12 cellular contexts compared by ENCODE assay signal in genomic region chr1:167648252-167648849, GRCh38. TPM values are rescaled to one million over a fixed set of nuclear protein-coding genes. Genes with fewer than 3 reads are reported as not detected.
DNase-seq lines count a peak whose midpoint lies in the region; ATAC-seq and TF ChIP-seq lines count a peak whose summit lies in the region.
"Had no signal": no experiment of that assay in that cellular context is flagged by ENCODE, and none has a peak within 500 bp of the region (broad histone marks: within the 10 kb centered on the region; RNA-seq: fewer than 3 reads in every experiment).

No MANE protein-coding gene starts in this region.

- no peaks in the 10 kb centered on the region for H3K27me3 Mint-ChIP-seq in activated T-cell treated with anti-CD3 and anti-CD28 coated beads, Interleukin-2, amount 50 U/mL, for 72 hours (ENCODE audit: low read depth)
- H3K27me3 Mint-ChIP-seq in T-helper 17 cell: no peaks in the 10 kb centered on the region
- H3K27me3 Mint-ChIP-seq in stimulated activated naive B cell treated with anti-CD40 and anti-IgM and Interleukin-4, amounts not matched to agents 10 μg/mL and 1 μg/mL and 100 μg/mL, for 72 hours: no peaks in the 10 kb centered on the region

- no peaks in the 10 kb centered on the region for H3K27me3 ChIP-seq in right atrium auricular region
- H3K27me3 ChIP-seq: esophagus squamous epithelium had no signal

- H3K4me1 ChIP-seq in right atrium auricular region: peaks cover 0 to 75% of the 10 kb centered on the region in 2 donors

- H3K36me3 Mint-ChIP-seq in activated T-cell treated with anti-CD3 and anti-CD28 coated beads, Interleukin-2, amount 50 U/mL, for 72 hours (ENCODE audit: insufficient read depth in 2 of 2): peaks cover 0 to 8% of the 10 kb centered on the region in 2 donors
- peaks cover 7% of the 10 kb centered on the region for H3K36me3 Mint-ChIP-seq in T-helper 17 cell (ENCODE audit: low read depth)
- H3K36me3 Mint-ChIP-seq in stimulated activated naive B cell treated with anti-CD40 and anti-IgM and Interleukin-4, amounts not matched to agents 10 μg/mL and 1 μg/mL and 100 μg/mL, for 72 hours: peaks cover 15 to 44% of the 10 kb centered on the region in 2 donors

- H3K9me3 ChIP-seq in T-helper 17 cell (ENCODE audit: control insufficient read depth, low read length, poor library complexity, severe bottlenecking): no peaks in the 10 kb centered on the region
- H3K9me3 ChIP-seq in right atrium auricular region: no peaks in the 10 kb centered on the region
- H3K9me3 ChIP-seq: esophagus squamous epithelium had no signal

- no peaks in the 10 kb centered on the region for H3K9me3 Mint-ChIP-seq in activated T-cell treated with anti-CD3 and anti-CD28 coated beads, Interleukin-2, amount 50 U/mL, for 72 hours
- no peaks in the 10 kb centered on the region for H3K9me3 Mint-ChIP-seq in stimulated activated naive B cell treated with anti-CD40 and anti-IgM and Interleukin-4, amounts not matched to agents 10 μg/mL and 1 μg/mL and 100 μg/mL, for 72 hours

- H3K4me3 Mint-ChIP-seq in activated T-cell treated with anti-CD3 and anti-CD28 coated beads, Interleukin-2, amount 50 U/mL, for 72 hours: no peak overlapping the region
- peak overlapping the region; percentile 78 for H3K4me3 Mint-ChIP-seq in T-helper 17 cell
- H3K4me3 Mint-ChIP-seq in stimulated activated naive B cell treated with anti-CD40 and anti-IgM and Interleukin-4, amounts not matched to agents 10 μg/mL and 1 μg/mL and 100 μg/mL, for 72 hours: no peak overlapping the region

- H3K27ac ChIP-seq in right atrium auricular region: peak overlapping the region; percentile 32 to 61

- no peak for TF ChIP-seq CTCF in right atrium auricular region (IDR thresholded peaks at IDR 0.05)

- no peak overlapping the region for H3K4me3 ChIP-seq in right atrium auricular region
- H3K4me3 ChIP-seq: esophagus squamous epithelium had no signal

- peak overlapping the region; percentile 63 for H3K27ac Mint-ChIP-seq in activated T-cell treated with anti-CD3 and anti-CD28 coated beads, Interleukin-2, amount 50 U/mL, for 72 hours
- peak overlapping the region; percentile 94 for H3K27ac Mint-ChIP-seq in T-helper 17 cell
- peak overlapping the region; percentile 92 for H3K27ac Mint-ChIP-seq in stimulated activated naive B cell treated with anti-CD40 and anti-IgM and Interleukin-4, amounts not matched to agents 10 μg/mL and 1 μg/mL and 100 μg/mL, for 72 hours

- no peak for ATAC-seq in activated T-cell treated with anti-CD3 and anti-CD28 coated beads, Interleukin-2, amount 50 U/mL, for 72 hours (replicated peaks in 1 of 2)
- ATAC-seq in T-helper 17 cell: no peak
- no peak for ATAC-seq in stimulated activated naive B cell treated with anti-CD40 and anti-IgM and Interleukin-4, amounts not matched to agents 10 μg/mL and 1 μg/mL and 100 μg/mL, for 72 hours (replicated peaks)

- no peak for DNase-seq in activated T-cell treated with anti-CD3 and anti-CD28 coated beads, Interleukin-2, amount 50 U/mL, for 72 hours
- DNase-seq in activated T-cell treated with anti-CD3 and anti-CD28 coated beads for 4 hours: no peak
- DNase-seq in T-helper 17 cell: no peak
- DNase-seq in right atrium auricular region (ENCODE audit: low spot score): no peak
- no peak for DNase-seq in stimulated activated naive B cell treated with anti-CD40 and anti-IgM and Interleukin-4, amounts not matched to agents 10 μg/mL and 1 μg/mL and 100 μg/mL, for 72 hours
- DNase-seq in NK-92 treated with Interleukin-12 subunit alpha and Interleukin-12 subunit beta, amount 100 ng/mL, for 24 hours (lab: John Stamatoyannopoulos, UW): no peak
- no peak for DNase-seq in SHP77 (lab: John Stamatoyannopoulos, UW)
- no peak for DNase-seq in NCI-H2107 (lab: John Stamatoyannopoulos, UW)
- DNase-seq: activated CD4-positive, alpha-beta T cell treated with anti-CD3 and anti-CD28 coated beads, Interleukin-2, amount 50 U/mL, for 48 hours; esophagus squamous epithelium; NCI-H446; nucleus accumbens had no signal

- H3K36me3 ChIP-seq in right atrium auricular region: no peaks in the 10 kb centered on the region
- H3K36me3 ChIP-seq: esophagus squamous epithelium had no signal

- peaks cover 83% of the 10 kb centered on the region for H3K4me1 Mint-ChIP-seq in activated T-cell treated with anti-CD3 and anti-CD28 coated beads, Interleukin-2, amount 50 U/mL, for 72 hours (ENCODE audit: low read depth)
- peaks cover 71% of the 10 kb centered on the region for H3K4me1 Mint-ChIP-seq in T-helper 17 cell
- H3K4me1 Mint-ChIP-seq in stimulated activated naive B cell treated with anti-CD40 and anti-IgM and Interleukin-4, amounts not matched to agents 10 μg/mL and 1 μg/mL and 100 μg/mL, for 72 hours: peaks cover 63 to 85% of the 10 kb centered on the region in 2 donors

RNA-seq across cellular contexts. Expression of gene RCSD1, which starts 18.3 kb away (rescaled TPM):
- 10 to 100 TPM; 62.0 to 69.5 TPM for total RNA-seq in activated T-cell treated with anti-CD3 and anti-CD28 coated beads, Interleukin-2, amount 50 U/mL, for 72 hours
- total RNA-seq in T-helper 17 cell: 100 to 1,000 TPM in 1 of 2 donors, 10 to 100 TPM in 1; 88.0 to 101 TPM
- total RNA-seq in right atrium auricular region: 10 to 100 TPM; 26.5 to 39.3 TPM
